Comparison of ENCODE assay signal across 1 cellular context in the genomic region with DNA sequence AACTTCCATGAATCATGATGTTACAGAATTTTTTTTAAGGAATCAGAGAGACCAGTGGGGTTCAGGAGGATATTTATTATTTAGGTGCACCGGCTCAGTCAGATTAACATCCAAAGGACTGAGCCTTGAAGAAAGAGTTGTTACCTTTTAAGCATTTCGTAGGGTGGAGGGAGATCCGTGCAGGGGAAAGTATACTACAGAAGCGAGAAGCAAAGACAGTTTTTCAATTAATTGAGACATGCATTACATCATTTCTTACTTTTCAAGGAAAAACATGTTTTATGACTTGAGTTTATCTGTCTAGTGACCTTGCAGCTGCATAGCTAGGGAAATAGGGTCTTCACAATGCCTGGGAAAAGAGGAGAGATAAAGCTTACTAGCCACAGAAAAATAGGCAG.
A peak's percentile ranks its signal among the peaks of the same experiment; 100 is the strongest.
TF ChIP-seq lines count a peak whose summit lies in the region.
"Not testable (repeated sequence)": the region's sequence is repeated elsewhere in the genome, so short reads cannot be mapped to it uniquely, and the experiment has no call there.

No MANE protein-coding gene starts in this region.

TF ChIP-seq in K562, 482 proteins besides CTCF, POLR2A, EP300 and RAD21 (continues in another document):
- peak in 1 of 2 experiments; percentile 40; a peak in 1 of 4 replicates for TF ChIP-seq ARNT (IDR thresholded peaks at IDR 0.05)
- peak; percentile 39; the same call in 1 of the 2 replicates for TF ChIP-seq ETV1 (tag; conservative IDR thresholded peaks at IDR 0.05; ENCODE audit: low read depth)
- peak; percentile 2; the same call in 1 of the 2 replicates for TF ChIP-seq RNF2 (IDR thresholded peaks at IDR 0.05)
- peak; percentile 51; the same call in 1 of the 2 replicates for TF ChIP-seq ZNF766 (CRISPR knock-in tag; conservative IDR thresholded peaks at IDR 0.05)
- 0 out of 2 replicates have a peak, but pooled peaks have one; percentile 6 for TF ChIP-seq HOXB6 (CRISPR knock-in tag; IDR thresholded peaks at IDR 0.05; ENCODE audit: borderline replicate concordance)
- not testable (repeated sequence) for TF ChIP-seq JUND (IDR thresholded peaks at IDR 0.05; ENCODE audit: borderline replicate concordance, low read depth, low read length); NR2C2 (CRISPR knock-in tag; IDR thresholded peaks at IDR 0.05); MYNN (CRISPR knock-in tag; IDR thresholded peaks at IDR 0.05); TEAD4 (CRISPR knock-in tag; IDR thresholded peaks at IDR 0.05; ENCODE audit: borderline replicate concordance); CEBPG (CRISPR knock-in tag; IDR thresholded peaks at IDR 0.05)
- peak; percentile 41; the same call in 1 of the 3 replicates for TF ChIP-seq JUND (tag; IDR thresholded peaks at IDR 0.05; ENCODE audit: borderline replicate concordance, low read depth, low read length)
- TF ChIP-seq DPF2 (IDR thresholded peaks at IDR 0.05) = peak; percentile 85
- peak; percentile 73 for TF ChIP-seq GATA2 (CRISPR knock-in tag; IDR thresholded peaks at IDR 0.05)
- peak; percentile 45; the same call in 1 of the 2 replicates for TF ChIP-seq SP1 (CRISPR knock-in tag; IDR thresholded peaks at IDR 0.05)
- 0 out of 2 replicates have a peak, but pooled peaks have one; percentile 76 for TF ChIP-seq ZEB2 (IDR thresholded peaks at IDR 0.05)
- TF ChIP-seq BRD9 (IDR thresholded peaks at IDR 0.05; ENCODE audit: low read depth, partially characterized antibody) = peak; percentile 63
- peak; percentile 87 for TF ChIP-seq TCF3 (CRISPR knock-in tag; IDR thresholded peaks at IDR 0.05)
- peak; percentile 77 for TF ChIP-seq SMARCE1 (IDR thresholded peaks at IDR 0.05)
- TF ChIP-seq STAT5A (IDR thresholded peaks at IDR 0.05; ENCODE audit: borderline replicate concordance, low read length) = peak; percentile 75
- TF ChIP-seq CEBPB (tag; IDR thresholded peaks at IDR 0.05) = peak; percentile 52
- TF ChIP-seq MEIS2 (IDR thresholded peaks at IDR 0.05; ENCODE audit: partially characterized antibody) = peak; percentile 85
- TF ChIP-seq ATF7 (IDR thresholded peaks at IDR 0.05) = peak; percentile 95
- TF ChIP-seq SMAD4 (CRISPR knock-in tag; conservative IDR thresholded peaks at IDR 0.05) = peak; percentile 74
- peak; percentile 39; the same call in 1 of the 2 replicates for TF ChIP-seq C11orf30 (IDR thresholded peaks at IDR 0.05; ENCODE audit: low read depth)
- peak; percentile 85 for TF ChIP-seq ARID1B (IDR thresholded peaks at IDR 0.05)
- TF ChIP-seq, protein P1, sequence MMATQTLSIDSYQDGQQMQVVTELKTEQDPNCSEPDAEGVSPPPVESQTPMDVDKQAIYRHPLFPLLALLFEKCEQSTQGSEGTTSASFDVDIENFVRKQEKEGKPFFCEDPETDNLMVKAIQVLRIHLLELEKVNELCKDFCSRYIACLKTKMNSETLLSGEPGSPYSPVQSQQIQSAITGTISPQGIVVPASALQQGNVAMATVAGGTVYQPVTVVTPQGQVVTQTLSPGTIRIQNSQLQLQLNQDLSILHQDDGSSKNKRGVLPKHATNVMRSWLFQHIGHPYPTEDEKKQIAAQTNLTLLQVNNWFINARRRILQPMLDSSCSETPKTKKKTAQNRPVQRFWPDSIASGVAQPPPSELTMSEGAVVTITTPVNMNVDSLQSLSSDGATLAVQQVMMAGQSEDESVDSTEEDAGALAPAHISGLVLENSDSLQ (IDR thresholded peaks at IDR 0.05) = peak; percentile 54
- 0 out of 2 replicates have a peak, but pooled peaks have one; percentile 46 for TF ChIP-seq GATAD2A (IDR thresholded peaks at IDR 0.05)
- peak; percentile 37; the same call in 1 of the 2 replicates for TF ChIP-seq NR2C2 (tag; IDR thresholded peaks at IDR 0.05)
- peak; percentile 50 for TF ChIP-seq HDAC3 (IDR thresholded peaks at IDR 0.05; ENCODE audit: borderline replicate concordance, partially characterized antibody)
- TF ChIP-seq MYNN (IDR thresholded peaks at IDR 0.05) = 0 out of 2 replicates have a peak, but pooled peaks have one; percentile 7
- peak; percentile 41; the same call in 1 of the 2 replicates for TF ChIP-seq CBFA2T2 (conservative IDR thresholded peaks at IDR 0.05)
- peak; percentile 43; the same call in 1 of the 2 replicates for TF ChIP-seq LEF1 (IDR thresholded peaks at IDR 0.05)
- TF ChIP-seq TEAD4 (IDR thresholded peaks at IDR 0.05; ENCODE audit: low read length) = peak; percentile 60; the same call in 1 of the 2 replicates
- TF ChIP-seq MECOM (CRISPR knock-in tag; IDR thresholded peaks at IDR 0.05) = 0 out of 2 replicates have a peak, but pooled peaks have one; percentile 8
- peak; percentile 65 for TF ChIP-seq TAL1 (IDR thresholded peaks at IDR 0.05)
- TF ChIP-seq GTF2E2 (tag; IDR thresholded peaks at IDR 0.05) = peak; percentile 85; the same call in 1 of the 2 replicates
- TF ChIP-seq HDAC2 (IDR thresholded peaks at IDR 0.05) = peak; percentile 87
- TF ChIP-seq ATF3 (IDR thresholded peaks at IDR 0.05) = peak; percentile 91
- 0 out of 2 replicates have a peak, but pooled peaks have one; percentile 8 for TF ChIP-seq ATF3 (CRISPR knock-in tag; conservative IDR thresholded peaks at IDR 0.05)
- TF ChIP-seq CEBPG (tag; conservative IDR thresholded peaks at IDR 0.05 in 1 of 2, IDR thresholded peaks at IDR 0.05 in 1 of 2) = peak in 1 of 2 experiments; percentile 87; a peak in 2 of 4 replicates
- TF ChIP-seq, protein P2, sequence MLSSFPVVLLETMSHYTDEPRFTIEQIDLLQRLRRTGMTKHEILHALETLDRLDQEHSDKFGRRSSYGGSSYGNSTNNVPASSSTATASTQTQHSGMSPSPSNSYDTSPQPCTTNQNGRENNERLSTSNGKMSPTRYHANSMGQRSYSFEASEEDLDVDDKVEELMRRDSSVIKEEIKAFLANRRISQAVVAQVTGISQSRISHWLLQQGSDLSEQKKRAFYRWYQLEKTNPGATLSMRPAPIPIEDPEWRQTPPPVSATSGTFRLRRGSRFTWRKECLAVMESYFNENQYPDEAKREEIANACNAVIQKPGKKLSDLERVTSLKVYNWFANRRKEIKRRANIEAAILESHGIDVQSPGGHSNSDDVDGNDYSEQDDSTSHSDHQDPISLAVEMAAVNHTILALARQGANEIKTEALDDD (IDR thresholded peaks at IDR 0.05) = 0 out of 2 replicates have a peak, but pooled peaks have one; percentile 18
- TF ChIP-seq AFF4 (CRISPR knock-in tag; IDR thresholded peaks at IDR 0.05) = peak; percentile 23; the same call in 1 of the 2 replicates
- TF ChIP-seq, protein P3, sequence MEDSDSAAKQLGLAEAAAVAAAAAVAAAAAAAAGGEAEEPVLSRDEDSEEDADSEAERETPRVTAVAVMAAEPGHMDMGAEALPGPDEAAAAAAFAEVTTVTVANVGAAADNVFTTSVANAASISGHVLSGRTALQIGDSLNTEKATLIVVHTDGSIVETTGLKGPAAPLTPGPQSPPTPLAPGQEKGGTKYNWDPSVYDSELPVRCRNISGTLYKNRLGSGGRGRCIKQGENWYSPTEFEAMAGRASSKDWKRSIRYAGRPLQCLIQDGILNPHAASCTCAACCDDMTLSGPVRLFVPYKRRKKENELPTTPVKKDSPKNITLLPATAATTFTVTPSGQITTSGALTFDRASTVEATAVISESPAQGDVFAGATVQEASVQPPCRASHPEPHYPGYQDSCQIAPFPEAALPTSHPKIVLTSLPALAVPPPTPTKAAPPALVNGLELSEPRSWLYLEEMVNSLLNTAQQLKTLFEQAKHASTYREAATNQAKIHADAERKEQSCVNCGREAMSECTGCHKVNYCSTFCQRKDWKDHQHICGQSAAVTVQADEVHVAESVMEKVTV (CRISPR knock-in tag; IDR thresholded peaks at IDR 0.05) = 0 out of 2 replicates have a peak, but pooled peaks have one; percentile 16
- TF ChIP-seq SRF (CRISPR knock-in tag; IDR thresholded peaks at IDR 0.05) = peak in 1 of 2 experiments; percentile 36; a peak in 1 of 4 replicates
- TF ChIP-seq POLR2H (tag; IDR thresholded peaks at IDR 0.05; ENCODE audit: low read depth) = peak; percentile 7; the same call in 1 of the 2 replicates
- peak; percentile 44; the same call in 1 of the 2 replicates for TF ChIP-seq E4F1 (CRISPR knock-in tag; IDR thresholded peaks at IDR 0.05; ENCODE audit: borderline replicate concordance)
- TF ChIP-seq FOXK2 (conservative IDR thresholded peaks at IDR 0.05 in 1 of 2, IDR thresholded peaks at IDR 0.05 in 1 of 2; ENCODE audit: low read depth in 2 of 2) = peak; percentile 20 to 43; a peak in 1 of 4 replicates
- peak; percentile 70 for TF ChIP-seq CBFA2T3 (IDR thresholded peaks at IDR 0.05)
- peak; percentile 31; the same call in 1 of the 2 replicates for TF ChIP-seq MTA2 (IDR thresholded peaks at IDR 0.05; ENCODE audit: low read depth)
- peak; percentile 76 for TF ChIP-seq SMARCA4 (IDR thresholded peaks at IDR 0.05)
- TF ChIP-seq, protein P4, sequence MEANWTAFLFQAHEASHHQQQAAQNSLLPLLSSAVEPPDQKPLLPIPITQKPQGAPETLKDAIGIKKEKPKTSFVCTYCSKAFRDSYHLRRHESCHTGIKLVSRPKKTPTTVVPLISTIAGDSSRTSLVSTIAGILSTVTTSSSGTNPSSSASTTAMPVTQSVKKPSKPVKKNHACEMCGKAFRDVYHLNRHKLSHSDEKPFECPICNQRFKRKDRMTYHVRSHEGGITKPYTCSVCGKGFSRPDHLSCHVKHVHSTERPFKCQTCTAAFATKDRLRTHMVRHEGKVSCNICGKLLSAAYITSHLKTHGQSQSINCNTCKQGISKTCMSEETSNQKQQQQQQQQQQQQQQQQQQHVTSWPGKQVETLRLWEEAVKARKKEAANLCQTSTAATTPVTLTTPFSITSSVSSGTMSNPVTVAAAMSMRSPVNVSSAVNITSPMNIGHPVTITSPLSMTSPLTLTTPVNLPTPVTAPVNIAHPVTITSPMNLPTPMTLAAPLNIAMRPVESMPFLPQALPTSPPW (CRISPR knock-in tag; IDR thresholded peaks at IDR 0.05) = 0 out of 2 replicates have a peak, but pooled peaks have one; percentile 10
- TF ChIP-seq DACH1 (IDR thresholded peaks at IDR 0.05; ENCODE audit: partially characterized antibody) = peak; percentile 34
- TF ChIP-seq MTA1 (IDR thresholded peaks at IDR 0.05; ENCODE audit: borderline replicate concordance) = peak; percentile 12; the same call in 1 of the 2 replicates
- TF ChIP-seq BCOR (IDR thresholded peaks at IDR 0.05) = peak; percentile 17; the same call in 1 of the 2 replicates
- peak; percentile 47; the same call in 1 of the 2 replicates for TF ChIP-seq FOSL1 (tag; conservative IDR thresholded peaks at IDR 0.05)
- TF ChIP-seq RAD51 (IDR thresholded peaks at IDR 0.05; ENCODE audit: borderline replicate concordance, low read depth) = 0 out of 2 replicates have a peak, but pooled peaks have one; percentile 5
- peak in 1 of 2 experiments; percentile 22; a peak in 2 of 4 replicates for TF ChIP-seq HDAC1 (IDR thresholded peaks at IDR 0.05)
- TF ChIP-seq THRB (CRISPR knock-in tag; conservative IDR thresholded peaks at IDR 0.05) = 0 out of 2 replicates have a peak, but pooled peaks have one; percentile 1
